ENCODE assay signal across 8 cellular contexts in the genomic region with DNA sequence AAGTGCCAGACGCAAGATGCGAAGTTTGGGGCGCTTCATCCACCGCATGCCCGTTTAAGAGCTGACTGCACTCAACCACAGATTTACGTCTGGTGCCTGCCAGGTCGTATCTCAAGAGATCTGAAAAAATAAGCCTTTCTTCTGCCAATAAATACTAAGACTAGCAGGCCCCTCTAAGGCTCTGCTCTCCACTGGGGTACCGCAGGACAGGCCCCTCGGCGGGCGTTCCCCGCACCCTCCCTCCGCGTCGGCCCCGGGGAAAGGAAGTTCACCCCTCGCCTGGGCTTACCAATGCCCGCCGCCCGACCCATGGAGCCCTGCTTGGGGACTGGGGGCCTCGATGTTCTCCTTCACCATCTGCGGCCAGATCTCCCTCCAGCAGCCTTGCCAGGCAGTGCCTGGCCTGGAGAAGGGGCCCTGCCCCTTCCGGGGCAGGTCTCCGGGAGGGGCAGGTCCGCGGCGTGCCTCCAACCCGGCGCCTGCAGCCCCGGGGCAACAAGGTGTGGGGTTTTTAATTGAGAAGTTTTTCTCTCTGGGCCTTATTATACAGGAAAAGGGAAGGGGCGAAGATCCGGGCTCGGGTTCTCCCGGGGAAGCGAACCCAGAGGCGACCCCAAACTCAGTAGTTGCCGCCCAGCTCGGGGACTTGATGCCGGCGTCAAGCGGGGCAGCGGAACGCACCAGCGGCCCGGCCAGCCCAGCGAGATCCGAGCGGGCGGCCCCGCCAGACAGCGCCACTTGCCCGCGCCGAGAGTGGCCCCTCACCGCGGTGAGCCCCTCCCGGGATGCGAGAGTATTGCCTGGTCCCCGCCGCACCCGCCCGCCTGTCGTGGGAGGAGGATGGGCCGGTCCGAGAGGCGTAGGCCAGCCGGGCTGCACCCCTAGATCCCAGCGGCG. TPM values are rescaled to one million over a fixed set of nuclear protein-coding genes. Genes with fewer than 3 reads are reported as not detected.
DNase-seq lines count a peak whose midpoint lies in the region; ATAC-seq, FAIRE-seq and TF ChIP-seq lines count a peak whose summit lies in the region.

No MANE protein-coding gene starts in this region.

- H3K36me3 Mint-ChIP-seq in activated naive CD4-positive, alpha-beta T cell treated with anti-CD3 and anti-CD28 coated beads, Interleukin-2, amount 50 U/mL, for 72 hours, result peaks cover 0 to 6% of the 10 kb centered on the region in 2 donors

- POLR2A ChIA-PET in PC-3 (lab: Charles Lee; ENCODE audit: unreplicated experiment), result no interaction called here

- H3K4me2 ChIP-seq in PC-3 (ENCODE audit: low read length), result peak overlapping the region; percentile 98

- H3K27me3 ChIP-seq in PC-3 (ENCODE audit: low read length) (no peaks in the 10 kb centered on the region), heart left ventricle (peaks cover 0 to 22% (median 0%) of the 10 kb centered on the region in 9 donors), psoas muscle (ENCODE audit: insufficient read depth in 3 of 3, low read length in 2 of 3) (peaks cover 0 to 8% (median 2%) of the 10 kb centered on the region in 3 donors)

- no peaks in the 10 kb centered on the region for H3K9me3 Mint-ChIP-seq in activated naive CD4-positive, alpha-beta T cell treated with anti-CD3 and anti-CD28 coated beads, Interleukin-2, amount 50 U/mL, for 72 hours

- H3K27ac ChIP-seq in PC-3 (ENCODE audit: low read length), result no peak overlapping the region
- peak overlapping the region in 10 of 12 donors; percentile 20 to 83 (median 36) for H3K27ac ChIP-seq in heart left ventricle
- no peak overlapping the region for H3K27ac ChIP-seq in psoas muscle

- no peak for TF ChIP-seq CTCF in PC-3 (conservative IDR thresholded peaks at IDR 0.05; ENCODE audit: low read depth, low read length)
- no peak for TF ChIP-seq CTCF in heart left ventricle (IDR thresholded peaks at IDR 0.05)
- TF ChIP-seq CTCF in psoas muscle (IDR thresholded peaks at IDR 0.05), result no peak

- no peak for TF ChIP-seq POLR2A in heart left ventricle (IDR thresholded peaks at IDR 0.05)

- BruUV-seq in PC-3 (replicated peaks; lab: Mats Ljungman, UMichigan), result TSS peak; percentile 21

- ATAC-seq in HG02943 (IDR thresholded peaks at IDR 0.05; ENCODE audit: low read depth, unreplicated experiment), result peak; percentile 65
- peak; percentile 66 for ATAC-seq in PC-3
- ATAC-seq in activated naive CD4-positive, alpha-beta T cell treated with anti-CD3 and anti-CD28 coated beads, Interleukin-2, amount 50 U/mL, for 72 hours, result peak; percentile 56
- ATAC-seq in heart left ventricle, result peak in 3 of 4 donors; percentile 53 to 55 (median 53)
- ATAC-seq in psoas muscle, result peak; percentile 43 to 65 (median 54)

- no peaks in the 10 kb centered on the region for H4K20me1 ChIP-seq in PC-3 (ENCODE audit: low read length)

- H3K9me2 ChIP-seq in PC-3 (replicated peaks; ENCODE audit: low read length), result no peaks in the 10 kb centered on the region

- H3K36me3 ChIP-seq in PC-3 (ENCODE audit: low read depth, low read length) (no peaks in the 10 kb centered on the region), heart left ventricle (no peaks in the 10 kb centered on the region), psoas muscle (ENCODE audit: insufficient read depth in 1 of 2, low read depth in 1 of 2) (no peaks in the 10 kb centered on the region)

- H3K9ac ChIP-seq in PC-3 (ENCODE audit: low read length), result peak overlapping the region; percentile 84

- CTCF ChIA-PET in PC-3 (lab: Charles Lee), result no interaction called here

- H3K27ac Mint-ChIP-seq in activated naive CD4-positive, alpha-beta T cell treated with anti-CD3 and anti-CD28 coated beads, Interleukin-2, amount 50 U/mL, for 72 hours, result peak overlapping the region; percentile 86 to 92

- H3K9me3 ChIP-seq in PC-3 (ENCODE audit: low read length) (no peaks in the 10 kb centered on the region), heart left ventricle (no peaks in the 10 kb centered on the region), psoas muscle (no peaks in the 10 kb centered on the region)

- no peaks in the 10 kb centered on the region for H3F3A ChIP-seq in PC-3 (ENCODE audit: low read length, unreplicated experiment)

- DNase-seq in AG08395 (ENCODE audit: low spot score) (peak; percentile 45), GM18507 (ENCODE audit: extremely low spot score, insufficient read length, low read depth) (no peak), PC-3 (peak; percentile 54), heart left ventricle (peak in 1 of 5 donors; percentile 72), psoas muscle (peak; percentile 22 to 52), superior temporal gyrus (ENCODE audit: extremely low spot score) (no peak)
- DNase-seq in activated naive CD4-positive, alpha-beta T cell treated with anti-CD3 and anti-CD28 coated beads, Interleukin-2, amount 50 U/mL, for 72 hours (ENCODE audit: low spot score in 2 of 2), result peak; percentile 55 to 61

- FAIRE-seq in GM18507 (lab: Jason Lieb, UNC), result peak; percentile 70

- H3K4me1 ChIP-seq in PC-3 (ENCODE audit: insufficient read depth, low read length) (peaks cover 16% of the 10 kb centered on the region; the same call in 1 of the 2 replicates), heart left ventricle (peaks cover 0 to 38% (median 10%) of the 10 kb centered on the region in 12 donors), psoas muscle (no peaks in the 10 kb centered on the region)

- peak overlapping the region; percentile 98 for H2AFZ ChIP-seq in PC-3 (ENCODE audit: low read length)

- WGBS in heart left ventricle, 4 donors, result 2 to 5% (median 3%) methylated on average over 33 to 69 of the region's 69 CpGs
- WGBS in psoas muscle, 3 donors, result 4 to 7% (median 7%) methylated on average over 52 to 69 of the region's 69 CpGs

- H3K4me3 ChIP-seq in PC-3 (ENCODE audit: low read length) (peak overlapping the region; percentile 97), heart left ventricle (peak overlapping the region; percentile 66 to 86 (median 76)), psoas muscle (peak overlapping the region; percentile 71)

- peaks cover 69% of the 10 kb centered on the region for H3K79me2 ChIP-seq in PC-3 (ENCODE audit: low read length)

- intact Hi-C loops in PC-3 (cut with micrococcal nuclease), result no loop called here
- intact Hi-C loops in heart left ventricle (cut with DNase I), result loop anchor here in 5 of 10 donors (10.0 kb wide), 6 partner anchors 58 to 518 kb away; partner anchors contain the start of gene LPCAT4 (in 1 of the 5)
- intact Hi-C loops in psoas muscle (cut with DNase I), result loop anchor here (10.0 kb wide), 2 partner anchors 58 to 68 kb away; no protein-coding TSS in a partner anchor

RNA-seq across cellular contexts. Expression of gene GOLGA8B, which starts 0.7 kb away (rescaled TPM):
- total RNA-seq in PC-3 (2014; rRNA removed) (50.0 and 51.0 TPM in 2 replicates), heart left ventricle (10 to 100 TPM; 10.5 to 39.0 (median 18.4) TPM), psoas muscle (1 to 10 TPM; 5.3 to 9.3 (median 6.0) TPM)
- total RNA-seq in activated naive CD4-positive, alpha-beta T cell treated with anti-CD3 and anti-CD28 coated beads, Interleukin-2, amount 50 U/mL, for 72 hours, result 100 to 1,000 TPM; 148 to 163 TPM
- polyA plus RNA-seq in heart left ventricle (10 to 100 TPM in 1 of 2 donors, 1 to 10 TPM in 1; 3.6 to 23.4 TPM), psoas muscle (1 to 10 TPM; 2.3 to 4.4 (median 3.9) TPM)

Comparison
In these comparisons a context has a peak if more than half of its experiments do, and no peak if none do; other contexts are left out.
1. DNase-seq: peak in AG08395 (single experiment), PC-3 (single experiment), activated naive CD4-positive, alpha-beta T cell treated with anti-CD3 and anti-CD28 coated beads, Interleukin-2, amount 50 U/mL, for 72 hours (2 of 2) and psoas muscle (2 of 2); none in GM18507 (single experiment) and superior temporal gyrus (single experiment).
2. H3K27ac ChIP-seq: peak in heart left ventricle (10 of 12); none in PC-3 (single experiment) and psoas muscle (single experiment).
3. Peak in every context shown above with its lines, with median percentiles within 50 percentile points of each other: ATAC-seq and H3K4me3 ChIP-seq.